8 cellular contexts compared by ENCODE assay signal in genomic region chr10:23157691-23158369, GRCh38. TPM values are rescaled to one million over a fixed set of nuclear protein-coding genes. Genes with fewer than 3 reads are reported as not detected.
DNase-seq lines count a peak whose midpoint lies in the region; ATAC-seq, FAIRE-seq and TF ChIP-seq lines count a peak whose summit lies in the region.

No MANE protein-coding gene starts in this region.

- FAIRE-seq in GM18507 (lab: Jason Lieb, UNC), result peak; percentile 33

- H3K27ac ChIP-seq in dorsolateral prefrontal cortex (no peak overlapping the region), spleen (no peak overlapping the region)

- WGBS in spleen, 5 donors, result 38 to 48% (median 45%) methylated on average over 12 of the region's 12 CpGs

- intact Hi-C loops in dorsolateral prefrontal cortex (cut with DNase I) (loop anchor here (2.0 to 5.0 kb wide), 2 partner anchors 134 to 137 kb away; no protein-coding TSS in a partner anchor), spleen (cut with DNase I; ENCODE audit: low total_unique reads) (no loop called here)

- DNase-seq in COLO668 (lab: John Stamatoyannopoulos, UW; ENCODE audit: unreplicated experiment), result peak; percentile 9
- DNase-seq in GM18507 (ENCODE audit: extremely low spot score, insufficient read length, low read depth), result peak; percentile 36
- DNase-seq in NCI-H774 (lab: John Stamatoyannopoulos, UW), result peak; percentile 49
- no peak for DNase-seq in dorsolateral prefrontal cortex
- peak; percentile 9 for DNase-seq in non-pigmented ciliary epithelial cell (ENCODE audit: low read depth)
- no peak for DNase-seq in immature natural killer cell
- DNase-seq in spleen, result no peak

- no peaks in the 10 kb centered on the region for H3K36me3 Mint-ChIP-seq in immature natural killer cell

- no peaks in the 10 kb centered on the region for H3K27me3 ChIP-seq in dorsolateral prefrontal cortex
- peaks cover 0 to 42% (median 0%) of the 10 kb centered on the region in 7 donors for H3K27me3 ChIP-seq in spleen (replicated peaks in 1 of 7)

- H3K9me3 Mint-ChIP-seq in immature natural killer cell, result no peaks in the 10 kb centered on the region

- H3K4me1 Mint-ChIP-seq in immature natural killer cell, result peaks cover 0 to 4% of the 10 kb centered on the region in 2 donors

- H3K4me3 Mint-ChIP-seq in immature natural killer cell, result no peak overlapping the region

- ATAC-seq in HG03025 (IDR thresholded peaks at IDR 0.05; ENCODE audit: low FRiP score, unreplicated experiment), result peak; percentile 63

- no peak for TF ChIP-seq POLR2A in spleen (IDR thresholded peaks at IDR 0.05)

- H3K27ac Mint-ChIP-seq in immature natural killer cell, result no peak overlapping the region

- H3K4me1 ChIP-seq in spleen, result peaks cover 0 to 17% (median 8%) of the 10 kb centered on the region in 6 donors

- H3K4me3 ChIP-seq in dorsolateral prefrontal cortex (peak overlapping the region; percentile 7 to 72 (median 48)), spleen (peak overlapping the region in 1 of 8 donors; percentile 38)

- no peaks in the 10 kb centered on the region for H3K36me3 ChIP-seq in spleen

- no peak for TF ChIP-seq CTCF in dorsolateral prefrontal cortex (IDR thresholded peaks at IDR 0.05 in 54 of 56, conservative IDR thresholded peaks at IDR 0.05 in 2 of 56; ENCODE audit: low read depth in 1 of 56, partially characterized antibody in 56 of 56)
- no peak for TF ChIP-seq CTCF in spleen (IDR thresholded peaks at IDR 0.05 in 8 of 11, conservative IDR thresholded peaks at IDR 0.05 in 3 of 11)

- peaks cover 2 to 6% (median 3%) of the 10 kb centered on the region in 3 donors for H3K27me3 Mint-ChIP-seq in immature natural killer cell (ENCODE audit: low read depth in 3 of 3)

- H3K9me3 ChIP-seq in spleen, result no peaks in the 10 kb centered on the region

RNA-seq across cellular contexts. Expression of gene PTF1A, which starts 34.3 kb away (rescaled TPM):
- total RNA-seq in dorsolateral prefrontal cortex (1 to 10 TPM in 38 of 120 experiments, under 1 TPM in 48, not detected in 34; 0.26 to 3.7 (median 0.93) TPM), spleen (not detected)
- polyA plus RNA-seq in immature natural killer cell (not detected), spleen (not detected)

Comparison
In these comparisons a context has a peak if more than half of its experiments do, and no peak if none do; other contexts are left out.
1. DNase-seq: peak in COLO668 (single experiment), GM18507 (single experiment), NCI-H774 (single experiment) and non-pigmented ciliary epithelial cell (single experiment); none in dorsolateral prefrontal cortex (0 of 10), immature natural killer cell (0 of 3) and spleen (single experiment).